Comparison of ENCODE assay signal across 35 cellular contexts in the genomic region with DNA sequence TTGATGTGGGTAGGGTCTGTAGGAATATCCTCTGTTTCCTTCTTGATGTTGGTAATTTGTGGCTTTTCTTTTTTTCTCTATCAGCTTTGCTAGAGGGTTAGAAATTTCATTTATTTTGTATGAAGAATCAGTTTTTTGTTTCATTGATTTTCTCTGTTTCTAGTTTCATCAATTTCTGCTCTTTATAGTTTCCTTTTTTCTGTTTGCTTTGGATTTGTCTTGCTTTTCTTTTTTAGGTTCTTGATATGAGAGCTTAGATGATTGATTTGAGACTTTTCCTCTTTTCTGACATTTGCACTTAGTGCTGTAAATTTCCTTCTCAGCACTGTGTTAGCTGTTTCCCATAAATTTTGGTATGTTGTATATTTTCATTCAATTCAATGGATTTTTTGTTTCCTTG.
"Had no signal": no experiment of that assay in that cellular context is flagged by ENCODE, and none has a peak within 500 bp of the region (broad histone marks: within the 10 kb centered on the region; RNA-seq: fewer than 3 reads in every experiment).

No MANE protein-coding gene starts in this region.

- H3K4me3 ChIP-seq: MG63 had no signal

- H3K36me3 ChIP-seq: MG63 had no signal

- H3K9me3 ChIP-seq: MG63 had no signal

- H3K27me3 ChIP-seq: MG63 had no signal

- DNase-seq: Karpas-422, Kasumi-1, MG63, MM.1S, MV-4-11, NCI-H1048, NCI-H1092, NCI-H1092 treated with DMSO at 0.1 percent for 48 hours, NCI-H1105, NCI-H1105 treated with DMSO at 0.1 percent for 48 hours, NCI-H1417, NCI-H1417 treated with DMSO at 0.1 percent for 48 hours, NCI-H1436, NCI-H1436 treated with DMSO at 0.1 percent for 48 hours, NCI-H146, NCI-H1694, NCI-H1694 treated with DMSO at 0.1 percent for 48 hours, NCI-H187, NCI-H187 treated with DMSO at 0.1 percent for 48 hours, NCI-H1930, NCI-H2029, NCI-H2029 treated with DMSO at 0.1 percent for 48 hours, NCI-H2081, NCI-H2081 treated with DMSO at 0.1 percent for 48 hours, NCI-H2107, NCI-H2171, NCI-H2171 treated with DMSO at 0.1 percent for 48 hours, NCI-H2227 treated with DMSO at 0.1 percent for 48 hours, NCI-H226, NCI-H345, NCI-H446, NCI-H446 treated with DMSO at 0.1 percent for 48 hours, NCI-H510A, NCI-H510A treated with DMSO at 0.1 percent for 48 hours, NCI-H524 had no signal
